ENCODE assay signal across 25 cellular contexts in genomic region chr16:2786826-2787151, GRCh38. TPM values are rescaled to one million over a fixed set of nuclear protein-coding genes. Genes with fewer than 3 reads are reported as not detected.
"Had no signal": no experiment of that assay in that cellular context is flagged by ENCODE, and none has a peak within 500 bp of the region (broad histone marks: within the 10 kb centered on the region; RNA-seq: fewer than 3 reads in every experiment).

No MANE protein-coding gene starts in this region.

- H3K9me3 Mint-ChIP-seq: activated CD4-positive, alpha-beta memory T cell treated with anti-CD3 and anti-CD28 coated beads, Interleukin-2, amount 10 ng/mL, durations not matched to agents 7 days and 5 days; activated naive CD4-positive, alpha-beta T cell treated with anti-CD3 and anti-CD28 coated beads, Interleukin-2, amount 50 U/mL, for 72 hours had no signal

- H3K4me3 Mint-ChIP-seq: activated CD4-positive, alpha-beta memory T cell treated with anti-CD3 and anti-CD28 coated beads, Interleukin-2, amount 10 ng/mL, durations not matched to agents 7 days and 5 days had no signal

- H3K27ac Mint-ChIP-seq: activated CD4-positive, alpha-beta memory T cell treated with anti-CD3 and anti-CD28 coated beads, Interleukin-2, amount 10 ng/mL, durations not matched to agents 7 days and 5 days; activated naive CD4-positive, alpha-beta T cell treated with anti-CD3 and anti-CD28 coated beads, Interleukin-2, amount 50 U/mL, for 72 hours had no signal

- ATAC-seq: activated naive CD4-positive, alpha-beta T cell treated with anti-CD3 and anti-CD28 coated beads, Interleukin-2, amount 50 U/mL, for 72 hours had no signal

- H3K36me3 Mint-ChIP-seq: activated naive CD4-positive, alpha-beta T cell treated with anti-CD3 and anti-CD28 coated beads, Interleukin-2, amount 50 U/mL, for 72 hours had no signal

- DNase-seq: activated CD4-positive, alpha-beta memory T cell treated with anti-CD3 and anti-CD28 coated beads, Interleukin-2, amount 10 ng/mL, durations not matched to agents 7 days and 5 days; activated CD4-positive, alpha-beta T cell treated with anti-CD3 and anti-CD28 coated beads, Interleukin-2, amount 50 U/mL, for 1 hour; activated CD4-positive, CD25-positive, alpha-beta regulatory T cell; activated CD8-positive, alpha-beta memory T cell treated with anti-CD3 and anti-CD28 coated beads, Interleukin-2, amount 50 U/mL, for 4 hours; activated naive CD4-positive, alpha-beta T cell treated with Interleukin-2 at 50 U/mL for 16 hours; activated T-cell treated with anti-CD3 and anti-CD28 coated beads, Interleukin-2, amount 50 U/mL, for 1 hour; brain microvascular endothelial cell; Kasumi-1; KBM-7; NCI-H1048; NCI-H146; NCI-H1930; NCI-H2171; NCI-H2227 treated with DMSO at 0.1 percent for 48 hours; NCI-H526; NCI-H774; SIG-M5; T-helper 2 cell; T1000 had no signal

RNA-seq across cellular contexts. Expression of gene PRSS33, which starts 0.6 kb away (rescaled TPM):
- total RNA-seq: activated CD4-positive, alpha-beta memory T cell treated with anti-CD3 and anti-CD28 coated beads, Interleukin-2, amount 10 ng/mL, durations not matched to agents 7 days and 5 days; activated naive CD4-positive, alpha-beta T cell treated with anti-CD3 and anti-CD28 coated beads, Interleukin-2, amount 50 U/mL, for 72 hours; cardiac muscle cell; NCI-H460; OCI-LY7; RPMI7951 had no signal

RNA-seq across cellular contexts. Expression of gene PRSS41, which starts 11.5 kb away (rescaled TPM):
- total RNA-seq: activated CD4-positive, alpha-beta memory T cell treated with anti-CD3 and anti-CD28 coated beads, Interleukin-2, amount 10 ng/mL, durations not matched to agents 7 days and 5 days; activated CD8-positive, alpha-beta memory T cell treated with anti-CD3 and anti-CD28 coated beads for 36 hours; activated naive CD4-positive, alpha-beta T cell treated with anti-CD3 and anti-CD28 coated beads, Interleukin-2, amount 50 U/mL, for 72 hours; cardiac muscle cell; NCI-H460; OCI-LY7; RPMI7951 had no signal

RNA-seq across cellular contexts. Expression of gene PRSS21, which starts 30.2 kb away (rescaled TPM):
- total RNA-seq: cardiac muscle cell, NCI-H460, RPMI7951 had no signal
